1 cellular context compared by ENCODE assay signal in the genomic region with DNA sequence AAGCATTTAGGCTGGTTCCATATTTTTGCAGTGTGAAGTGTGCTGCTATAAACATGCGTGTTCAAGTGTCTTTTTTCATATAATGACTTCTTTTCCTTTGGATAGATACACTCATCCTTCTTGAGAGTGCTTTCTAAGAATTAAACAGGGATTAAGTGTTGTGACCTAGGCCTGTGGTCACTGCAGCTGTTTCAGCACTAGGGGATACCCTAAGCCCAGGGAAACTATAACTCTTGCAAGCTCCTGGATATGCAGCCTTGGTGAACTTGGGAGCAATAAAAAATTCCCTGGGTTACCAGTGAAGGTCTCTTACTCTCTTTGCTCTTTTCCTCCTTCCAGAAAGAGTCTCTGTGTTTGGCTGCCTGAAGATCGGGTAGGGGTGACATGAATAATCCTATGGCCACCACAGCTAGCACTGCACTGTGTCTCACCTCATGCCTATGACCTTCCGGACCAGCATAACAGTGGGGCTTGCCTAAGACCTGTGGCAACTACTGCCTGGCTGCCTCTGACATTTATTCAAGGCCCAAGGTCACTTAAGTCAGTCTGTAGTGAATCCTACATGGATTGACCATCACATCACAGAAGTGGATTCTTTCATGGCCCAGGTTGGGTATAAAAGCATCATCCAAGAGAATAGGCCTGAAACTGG.
TF ChIP-seq lines count a peak whose summit lies in the region.

No MANE protein-coding gene starts in this region.

TF ChIP-seq in GM23338, 12 proteins besides CTCF, POLR2A, EP300 and RAD21 (continued from another document):
- TF ChIP-seq, protein P1, sequence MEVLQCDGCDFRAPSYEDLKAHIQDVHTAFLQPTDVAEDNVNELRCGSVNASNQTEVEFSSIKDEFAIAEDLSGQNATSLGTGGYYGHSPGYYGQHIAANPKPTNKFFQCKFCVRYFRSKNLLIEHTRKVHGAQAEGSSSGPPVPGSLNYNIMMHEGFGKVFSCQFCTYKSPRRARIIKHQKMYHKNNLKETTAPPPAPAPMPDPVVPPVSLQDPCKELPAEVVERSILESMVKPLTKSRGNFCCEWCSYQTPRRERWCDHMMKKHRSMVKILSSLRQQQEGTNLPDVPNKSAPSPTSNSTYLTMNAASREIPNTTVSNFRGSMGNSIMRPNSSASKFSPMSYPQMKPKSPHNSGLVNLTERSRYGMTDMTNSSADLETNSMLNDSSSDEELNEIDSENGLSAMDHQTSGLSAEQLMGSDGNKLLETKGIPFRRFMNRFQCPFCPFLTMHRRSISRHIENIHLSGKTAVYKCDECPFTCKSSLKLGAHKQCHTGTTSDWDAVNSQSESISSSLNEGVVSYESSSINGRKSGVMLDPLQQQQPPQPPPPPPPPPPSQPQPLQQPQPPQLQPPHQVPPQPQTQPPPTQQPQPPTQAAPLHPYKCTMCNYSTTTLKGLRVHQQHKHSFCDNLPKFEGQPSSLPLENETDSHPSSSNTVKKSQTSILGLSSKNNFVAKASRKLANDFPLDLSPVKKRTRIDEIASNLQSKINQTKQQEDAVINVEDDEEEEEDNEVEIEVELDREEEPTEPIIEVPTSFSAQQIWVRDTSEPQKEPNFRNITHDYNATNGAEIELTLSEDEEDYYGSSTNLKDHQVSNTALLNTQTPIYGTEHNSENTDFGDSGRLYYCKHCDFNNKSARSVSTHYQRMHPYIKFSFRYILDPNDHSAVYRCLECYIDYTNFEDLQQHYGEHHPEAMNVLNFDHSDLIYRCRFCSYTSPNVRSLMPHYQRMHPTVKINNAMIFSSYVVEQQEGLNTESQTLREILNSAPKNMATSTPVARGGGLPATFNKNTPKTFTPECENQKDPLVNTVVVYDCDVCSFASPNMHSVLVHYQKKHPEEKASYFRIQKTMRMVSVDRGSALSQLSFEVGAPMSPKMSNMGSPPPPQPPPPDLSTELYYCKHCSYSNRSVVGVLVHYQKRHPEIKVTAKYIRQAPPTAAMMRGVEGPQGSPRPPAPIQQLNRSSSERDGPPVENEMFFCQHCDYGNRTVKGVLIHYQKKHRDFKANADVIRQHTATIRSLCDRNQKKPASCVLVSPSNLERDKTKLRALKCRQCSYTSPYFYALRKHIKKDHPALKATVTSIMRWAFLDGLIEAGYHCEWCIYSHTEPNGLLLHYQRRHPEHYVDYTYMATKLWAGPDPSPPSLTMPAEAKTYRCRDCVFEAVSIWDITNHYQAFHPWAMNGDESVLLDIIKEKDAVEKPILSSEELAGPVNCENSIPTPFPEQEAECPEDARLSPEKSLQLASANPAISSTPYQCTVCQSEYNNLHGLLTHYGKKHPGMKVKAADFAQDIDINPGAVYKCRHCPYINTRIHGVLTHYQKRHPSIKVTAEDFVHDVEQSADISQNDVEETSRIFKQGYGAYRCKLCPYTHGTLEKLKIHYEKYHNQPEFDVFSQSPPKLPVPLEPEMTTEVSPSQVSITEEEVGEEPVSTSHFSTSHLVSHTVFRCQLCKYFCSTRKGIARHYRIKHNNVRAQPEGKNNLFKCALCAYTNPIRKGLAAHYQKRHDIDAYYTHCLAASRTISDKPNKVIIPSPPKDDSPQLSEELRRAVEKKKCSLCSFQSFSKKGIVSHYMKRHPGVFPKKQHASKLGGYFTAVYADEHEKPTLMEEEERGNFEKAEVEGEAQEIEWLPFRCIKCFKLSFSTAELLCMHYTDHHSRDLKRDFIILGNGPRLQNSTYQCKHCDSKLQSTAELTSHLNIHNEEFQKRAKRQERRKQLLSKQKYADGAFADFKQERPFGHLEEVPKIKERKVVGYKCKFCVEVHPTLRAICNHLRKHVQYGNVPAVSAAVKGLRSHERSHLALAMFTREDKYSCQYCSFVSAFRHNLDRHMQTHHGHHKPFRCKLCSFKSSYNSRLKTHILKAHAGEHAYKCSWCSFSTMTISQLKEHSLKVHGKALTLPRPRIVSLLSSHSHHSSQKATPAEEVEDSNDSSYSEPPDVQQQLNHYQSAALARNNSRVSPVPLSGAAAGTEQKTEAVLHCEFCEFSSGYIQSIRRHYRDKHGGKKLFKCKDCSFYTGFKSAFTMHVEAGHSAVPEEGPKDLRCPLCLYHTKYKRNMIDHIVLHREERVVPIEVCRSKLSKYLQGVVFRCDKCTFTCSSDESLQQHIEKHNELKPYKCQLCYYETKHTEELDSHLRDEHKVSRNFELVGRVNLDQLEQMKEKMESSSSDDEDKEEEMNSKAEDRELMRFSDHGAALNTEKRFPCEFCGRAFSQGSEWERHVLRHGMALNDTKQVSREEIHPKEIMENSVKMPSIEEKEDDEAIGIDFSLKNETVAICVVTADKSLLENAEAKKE (CRISPR knock-in tag; IDR thresholded peaks at IDR 0.05), result no peak
